10 cellular contexts compared by ENCODE assay signal in genomic region chrX:73561791-73562190, GRCh38. TPM values are rescaled to one million over a fixed set of nuclear protein-coding genes. Genes with fewer than 3 reads are reported as not detected.
A peak's percentile ranks its signal among the peaks of the same experiment; 100 is the strongest.
DNase-seq lines count a peak whose midpoint lies in the region; ATAC-seq, FAIRE-seq and TF ChIP-seq lines count a peak whose summit lies in the region.
"Had no signal": no experiment of that assay in that cellular context is flagged by ENCODE, and none has a peak within 500 bp of the region (broad histone marks: within the 10 kb centered on the region; RNA-seq: fewer than 3 reads in every experiment).

No MANE protein-coding gene starts in this region.

- no peak overlapping the region for H2BK20ac ChIP-seq in H1 (ENCODE audit: low read length)

- H3K18ac ChIP-seq in H1 (ENCODE audit: extremely low read depth, low read length), result no peak overlapping the region

- no peak overlapping the region for H4K91ac ChIP-seq in H1 (replicated peaks; ENCODE audit: insufficient read length, low read length)

- 92% methylated on average over 3 of the region's 3 CpGs; no CpG with 5 or more reads in 1 of the 2 experiments for WGBS in H1 (ENCODE audit: extremely low coverage in 1 of 2, insufficient coverage in 1 of 2, insufficient read length in 1 of 2, insufficient replicate concordance in 2 of 2, low coverage in 1 of 2, low lambda C conversion rate in 2 of 2, missing lambda C conversion rate in 1 of 2), 2 experiments

- no peak for TF ChIP-seq CTCF in PC-9 (conservative IDR thresholded peaks at IDR 0.05)
- TF ChIP-seq CTCF in H1 (IDR thresholded peaks at IDR 0.05; ENCODE audit: control extremely low read depth in 1 of 3, insufficient read depth in 1 of 3, low read depth in 1 of 3, low read length in 3 of 3), result no peak
- TF ChIP-seq CTCF in uterus (IDR thresholded peaks at IDR 0.05), result no peak

- no peak overlapping the region for H4K8ac ChIP-seq in H1 (ENCODE audit: extremely low read depth, insufficient read depth, low read length)

- H3K4ac ChIP-seq in H1 (replicated peaks; ENCODE audit: insufficient read length, low read depth, low read length), result no peak overlapping the region

- TF ChIP-seq POLR2A in H1 (IDR thresholded peaks at IDR 0.05; ENCODE audit: control extremely low read depth in 1 of 2, low read depth in 2 of 2, low read length in 2 of 2) (no peak), uterus (IDR thresholded peaks at IDR 0.05) (no peak)

- peak; percentile 46 for ATAC-seq in Right ventricle myocardium superior (ENCODE audit: poor library complexity)

- TF ChIP-seq RAD21 in H1 (IDR thresholded peaks at IDR 0.05 in 1 of 2, conservative IDR thresholded peaks at IDR 0.05 in 1 of 2; ENCODE audit: low read depth in 2 of 2, low read length in 2 of 2), result no peak

- no peak overlapping the region for H3K23ac ChIP-seq in H1 (ENCODE audit: insufficient read length)

- no peaks in the 10 kb centered on the region for H3K36me3 ChIP-seq in PC-9 (ENCODE audit: low read depth)
- peaks cover 0 to 1% (median 0%) of the 10 kb centered on the region in 4 experiments; a peak in 1 of 8 replicates for H3K36me3 ChIP-seq in H1 (ENCODE audit: control insufficient read depth in 2 of 4, insufficient read depth in 4 of 4, low read length in 3 of 4)
- no peaks in the 10 kb centered on the region for H3K36me3 ChIP-seq in uterus
- H3K36me3 ChIP-seq: gastroesophageal sphincter had no signal

- no peak overlapping the region for H2BK5ac ChIP-seq in H1 (ENCODE audit: low read depth, low read length)

- H3K27ac ChIP-seq in PC-9 (no peak overlapping the region), H1 (ENCODE audit: low read depth, low read length) (no peak overlapping the region), uterus (no peak overlapping the region)

- no peaks in the 10 kb centered on the region; the same call in 1 of the 2 replicates for H3K79me1 ChIP-seq in H1 (ENCODE audit: low read depth, low read length)

- no TSS peak for BruUV-seq in PC-9 (replicated peaks; lab: Mats Ljungman, UMichigan)

- H3K14ac ChIP-seq in H1 (ENCODE audit: insufficient read length), result no peak overlapping the region

- no peak for DNase-seq in Right ventricle myocardium superior
- no peak for DNase-seq in cardiac septum (ENCODE audit: low spot score)
- DNase-seq in PC-9, result no peak
- DNase-seq in H1 (ENCODE audit: low read depth in 1 of 2, low spot score in 2 of 2), result no peak
- no peak for DNase-seq in uterus
- DNase-seq in inferior parietal cortex (ENCODE audit: extremely low spot score), result no peak
- DNase-seq in stimulated activated CD4-positive, alpha-beta T cell treated with anti-CD3 and anti-CD28 coated beads, Interleukin-4, amount 100 ng/mL, for 1 hour, result no peak
- DNase-seq in HuH-7 (ENCODE audit: low spot score), result no peak
- DNase-seq: right cardiac atrium had no signal

- H2AK5ac ChIP-seq in H1 (ENCODE audit: low read depth, low read length), result no peak overlapping the region

- 0 out of 2 replicates have a peak, but pooled peaks cover 4% of the 10 kb centered on the region for H3K4me1 ChIP-seq in PC-9 (replicated peaks; ENCODE audit: insufficient read depth)
- H3K4me1 ChIP-seq in H1 (replicated peaks in 1 of 4; ENCODE audit: control insufficient read depth in 3 of 4, insufficient read depth in 4 of 4, low read length in 3 of 4), result 0 out of 7 replicates have a peak, but pooled peaks cover 0 to 2% (median 0%) of the 10 kb centered on the region in 4 experiments
- no peaks in the 10 kb centered on the region for H3K4me1 ChIP-seq in uterus

- H3K4me2 ChIP-seq in PC-9, result peak overlapping the region; percentile 88
- peak overlapping the region; percentile 71 to 97; a peak in 2 of 4 replicates for H3K4me2 ChIP-seq in H1 (ENCODE audit: insufficient read depth in 1 of 2, low read depth in 2 of 2, low read length in 2 of 2)

- H4K5ac ChIP-seq in H1 (ENCODE audit: insufficient read length, low read depth, low read length), result no peak overlapping the region

- H3K9me3 ChIP-seq in PC-9 (ENCODE audit: insufficient read depth, low read depth), result no peaks in the 10 kb centered on the region
- H3K9me3 ChIP-seq in H1 (ENCODE audit: insufficient read depth in 2 of 2, low read depth in 1 of 2, low read length in 1 of 2), result no peaks in the 10 kb centered on the region
- no peaks in the 10 kb centered on the region for H3K9me3 ChIP-seq in uterus
- H3K9me3 ChIP-seq: gastroesophageal sphincter had no signal

- H3K56ac ChIP-seq in H1 (replicated peaks; ENCODE audit: insufficient read length, low read depth, low read length), result no peak overlapping the region

- peak overlapping the region; percentile 71; the same call in 1 of the 2 replicates for H3K4me3 ChIP-seq in PC-9
- peak overlapping the region in 1 of 4 experiments; percentile 86; a peak in 2 of 8 replicates for H3K4me3 ChIP-seq in H1 (ENCODE audit: extremely low read depth in 1 of 4, insufficient read depth in 2 of 4, low read depth in 3 of 4, low read length in 4 of 4)
- no peak overlapping the region for H3K4me3 ChIP-seq in uterus

- no peak overlapping the region for H2BK12ac ChIP-seq in H1 (ENCODE audit: low read depth, low read length)

- H3K27me3 ChIP-seq in PC-9 (ENCODE audit: insufficient read depth, low read depth) (no peaks in the 10 kb centered on the region), H1 (replicated peaks in 1 of 4; ENCODE audit: control insufficient read depth in 3 of 4, extremely low read depth in 1 of 4, insufficient read depth in 3 of 4, low read length in 3 of 4) (no peaks in the 10 kb centered on the region), uterus (no peaks in the 10 kb centered on the region)
- H3K27me3 ChIP-seq: gastroesophageal sphincter had no signal

- no peak overlapping the region for H2BK120ac ChIP-seq in H1 (replicated peaks; ENCODE audit: low read depth, low read length)

- no peak overlapping the region for H2AFZ ChIP-seq in PC-9
- H2AFZ ChIP-seq in H1 (ENCODE audit: low read length), result no peak overlapping the region

- no peaks in the 10 kb centered on the region for H3K9me2 ChIP-seq in PC-9 (ENCODE audit: insufficient read depth)

- H3K23me2 ChIP-seq in H1 (ENCODE audit: low read depth, low read length), result peaks cover 4% of the 10 kb centered on the region; the same call in 1 of the 2 replicates

- intact Hi-C loops in Right ventricle myocardium superior (cut with DNase I) (no loop called here), cardiac septum (cut with DNase I) (no loop called here), PC-9 (cut with micrococcal nuclease; ENCODE audit: unreplicated experiment) (loop anchor here (2.0 kb wide), 2 partner anchors 15 to 51 kb away; no protein-coding TSS in a partner anchor), uterus (cut with DNase I; ENCODE audit: low total_unique reads) (no loop called here)

- POLR2A ChIA-PET in PC-9 (lab: Charles Lee; ENCODE audit: unreplicated experiment), result interaction anchor here (0.7 kb wide), 1 partner anchor 12 kb away, joined by 3 read pairs; no protein-coding TSS in a partner anchor
- POLR2A ChIA-PET in H1 (lab: Charles Lee; ENCODE audit: partially characterized antibody), result no interaction called here

- no peak overlapping the region for H2BK15ac ChIP-seq in H1 (ENCODE audit: low read length)

- no peak overlapping the region for H3K9ac ChIP-seq in H1 (replicated peaks in 1 of 4; ENCODE audit: extremely low read depth in 1 of 4, low read depth in 3 of 4, low read length in 3 of 4)

- H3K79me2 ChIP-seq in PC-9 (ENCODE audit: low read depth) (no peaks in the 10 kb centered on the region), H1 (ENCODE audit: control insufficient read depth in 1 of 2, insufficient read depth in 2 of 2, low read length in 2 of 2) (peaks cover 0 to 31% of the 10 kb centered on the region in 2 experiments; a peak in 2 of 4 replicates)

- H4K20me1 ChIP-seq in PC-9 (ENCODE audit: insufficient read depth) (no peaks in the 10 kb centered on the region), H1 (replicated peaks in 1 of 2; ENCODE audit: control insufficient read depth in 1 of 2, insufficient read depth in 2 of 2, low read length in 2 of 2) (no peaks in the 10 kb centered on the region)

- CTCF ChIA-PET in PC-9 (lab: Charles Lee), result no interaction called here
- CTCF ChIA-PET in H1 (lab: Charles Lee; ENCODE audit: partially characterized antibody), result no interaction called here

- no peak for TF ChIP-seq EP300 in H1 (IDR thresholded peaks at IDR 0.05; ENCODE audit: borderline replicate concordance in 1 of 2, low read depth in 2 of 2, low read length in 2 of 2)

- H3F3A ChIP-seq in PC-9 (ENCODE audit: insufficient read depth, low read depth), result no peaks in the 10 kb centered on the region

- FAIRE-seq in H1 (lab: Jason Lieb, UNC), result no peak

TF ChIP-seq in H1, 55 proteins besides CTCF, POLR2A, EP300 and RAD21 (continues in another document):
- no peak for TF ChIP-seq GABPA (IDR thresholded peaks at IDR 0.05; ENCODE audit: borderline replicate concordance, insufficient read depth, low read length)
- no peak for TF ChIP-seq TEAD4 (IDR thresholded peaks at IDR 0.05; ENCODE audit: low read depth, low read length)
- no peak for TF ChIP-seq SIRT6 (IDR thresholded peaks at IDR 0.05; ENCODE audit: low read length)
- TF ChIP-seq CEBPB (IDR thresholded peaks at IDR 0.05; ENCODE audit: low read depth, low read length), result no peak
- TF ChIP-seq PHF8 (conservative IDR thresholded peaks at IDR 0.05; ENCODE audit: low read depth, low read length), result no peak
- no peak for TF ChIP-seq SP4 (IDR thresholded peaks at IDR 0.05; ENCODE audit: low read length)
- no peak for TF ChIP-seq HDAC2 (IDR thresholded peaks at IDR 0.05; ENCODE audit: borderline replicate concordance in 1 of 2, low read depth in 2 of 2, low read length in 2 of 2)
- no peak for TF ChIP-seq SP1 (IDR thresholded peaks at IDR 0.05; ENCODE audit: low read depth, low read length)
- no peak for TF ChIP-seq EZH2 (IDR thresholded peaks at IDR 0.05; ENCODE audit: low read depth, low read length, severe bottlenecking)
- no peak for TF ChIP-seq ATF3 (IDR thresholded peaks at IDR 0.05; ENCODE audit: insufficient read depth, low read depth, low read length)
- no peak for TF ChIP-seq BCL11A (IDR thresholded peaks at IDR 0.05; ENCODE audit: low read depth in 2 of 2, low read length in 2 of 2)

RNA-seq across cellular contexts. Expression of gene CHIC1, which starts 1.2 kb away (rescaled TPM):
- total RNA-seq in Right ventricle myocardium superior, result 11.2 TPM
- total RNA-seq in cardiac septum, result 9.7 TPM
- 7.8 and 8.6 TPM in 2 replicates for total RNA-seq in PC-9 (2021)
- 9.6 and 10.1 TPM in 2 replicates for total RNA-seq in H1 (2021; fragmentation: NEBNext Ultra II Directional; extraction: Animal tissue kit (Norgen Biotek cat#: 25700))
- 1.9 and 3.1 TPM in 2 replicates for polyA plus RNA-seq in H1 (2011; rRNA removed)
- polyA plus RNA-seq in H1 (2011; cell fraction: cytosol; rRNA removed), result 3.8 TPM
- polyA plus RNA-seq in H1 (2011; cell fraction: nucleus; rRNA removed), result 2.1 TPM
- 2.6 to 5.5 TPM (median 4.5 TPM) in 4 replicates for polyA plus RNA-seq in H1 (2012, experiment 1 of 2)
- 0.46 TPM for polyA plus RNA-seq in H1 (2012, experiment 2 of 2)
- 3.7 TPM for polyA plus RNA-seq in H1 (2013, experiment 1 of 2)
- polyA plus RNA-seq in H1 (2013, experiment 2 of 2), result 3.0 TPM
- 10.8 and 10.9 TPM in 2 replicates for polyA minus RNA-seq in H1 (2011; rRNA and poly(A)+ RNA removed)
- 3.1 TPM for polyA minus RNA-seq in H1 (2011; cell fraction: cytosol; rRNA and poly(A)+ RNA removed)
- polyA minus RNA-seq in H1 (2011; cell fraction: nucleus; rRNA and poly(A)+ RNA removed), result 19.4 TPM
- total RNA-seq in uterus, result 10 to 100 TPM in 3 of 4 donors, 1 to 10 TPM in 1; 4.1 to 25.6 (median 18.4) TPM
